ENCODE assay signal across 9 cellular contexts in the genomic region with DNA sequence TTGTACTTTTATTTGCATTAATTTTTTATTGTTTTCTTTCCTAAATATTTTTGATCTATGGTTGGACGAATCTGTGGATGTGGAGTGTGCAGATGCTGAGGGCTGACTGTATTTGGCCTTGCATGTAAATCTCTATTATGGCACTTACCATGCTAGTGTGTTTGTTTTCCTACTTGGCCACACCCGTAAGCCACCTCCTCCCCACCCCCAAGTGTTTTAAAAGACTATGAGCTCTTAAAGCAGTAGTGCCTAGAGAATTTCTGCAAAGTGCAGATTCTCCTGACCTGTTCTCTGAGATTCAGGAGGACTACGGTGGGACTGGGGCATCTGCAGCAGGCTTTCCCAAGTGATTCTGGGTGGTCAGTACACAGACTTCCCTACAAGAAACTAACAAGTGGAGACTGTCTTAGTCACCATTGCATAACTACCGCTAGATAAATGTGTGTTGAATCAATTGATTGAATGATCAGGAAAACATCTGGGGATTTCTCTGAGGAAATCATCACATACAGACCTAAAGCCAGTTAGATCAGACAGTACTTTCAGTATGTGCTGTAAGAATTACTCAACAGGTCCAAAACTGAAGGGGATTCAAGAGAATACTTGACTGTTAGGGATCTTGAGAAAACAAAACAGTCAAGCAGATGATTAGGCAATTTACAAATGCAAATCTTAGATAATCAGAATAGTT. TPM values are rescaled to one million over a fixed set of nuclear protein-coding genes. Genes with fewer than 3 reads are reported as not detected.
DNase-seq lines count a peak whose midpoint lies in the region; ATAC-seq lines count a peak whose summit lies in the region.
"Had no signal": no experiment of that assay in that cellular context is flagged by ENCODE, and none has a peak within 500 bp of the region (broad histone marks: within the 10 kb centered on the region; RNA-seq: fewer than 3 reads in every experiment).

No MANE protein-coding gene starts in this region.

- CTCF ChIA-PET in activated CD8-positive, alpha-beta memory T cell treated with anti-CD3 and anti-CD28 coated beads, Interleukin-2, amount 10 ng/mL, durations not matched to agents 7 days and 5 days (lab: Charles Lee) = interaction anchor here (1.5 to 1.6 kb wide), 2 partner anchors 23 to 113 kb away, joined by 3 to 6 read pairs; a partner anchor contains a TSS

- no peak overlapping the region for H3K4me3 Mint-ChIP-seq in activated CD8-positive, alpha-beta memory T cell treated with anti-CD3 and anti-CD28 coated beads, Interleukin-2, amount 10 ng/mL, durations not matched to agents 7 days and 5 days
- no peak overlapping the region for H3K4me3 Mint-ChIP-seq in dendritic cell treated with granulocyte-macrophage colony-stimulating factor and Interleukin-4, amounts not matched to agents 40 ng/mL and 50 ng/mL, for 4 days
- H3K4me3 Mint-ChIP-seq: CD8-positive, alpha-beta T cell had no signal

- intact Hi-C loops in dendritic cell treated with granulocyte-macrophage colony-stimulating factor and Interleukin-4, amounts not matched to agents 40 ng/mL and 50 ng/mL, for 4 days (cut with micrococcal nuclease) = no loop called here
- intact Hi-C loops in sciatic nerve (cut with DNase I) = no loop called here

- H3K27ac Mint-ChIP-seq in activated CD8-positive, alpha-beta memory T cell treated with anti-CD3 and anti-CD28 coated beads, Interleukin-2, amount 10 ng/mL, durations not matched to agents 7 days and 5 days = peak overlapping the region; percentile 63
- H3K27ac Mint-ChIP-seq in dendritic cell treated with granulocyte-macrophage colony-stimulating factor and Interleukin-4, amounts not matched to agents 40 ng/mL and 50 ng/mL, for 4 days = peak overlapping the region; percentile 53
- H3K27ac Mint-ChIP-seq: CD8-positive, alpha-beta T cell had no signal

- H3K36me3 Mint-ChIP-seq in activated CD8-positive, alpha-beta memory T cell treated with anti-CD3 and anti-CD28 coated beads, Interleukin-2, amount 10 ng/mL, durations not matched to agents 7 days and 5 days = peaks cover 18% of the 10 kb centered on the region
- H3K36me3 Mint-ChIP-seq in dendritic cell treated with granulocyte-macrophage colony-stimulating factor and Interleukin-4, amounts not matched to agents 40 ng/mL and 50 ng/mL, for 4 days (ENCODE audit: low read depth) = no peaks in the 10 kb centered on the region
- H3K36me3 Mint-ChIP-seq: CD8-positive, alpha-beta T cell had no signal

- ATAC-seq in activated CD8-positive, alpha-beta memory T cell treated with anti-CD3 and anti-CD28 coated beads, Interleukin-2, amount 10 ng/mL, durations not matched to agents 7 days and 5 days = peak; percentile 67
- peak; percentile 50 for ATAC-seq in sciatic nerve
- no peak for ATAC-seq in HG03460 (IDR thresholded peaks at IDR 0.05; ENCODE audit: unreplicated experiment)
- ATAC-seq: CD8-positive, alpha-beta T cell had no signal

- no peaks in the 10 kb centered on the region for H3K9me3 Mint-ChIP-seq in activated CD8-positive, alpha-beta memory T cell treated with anti-CD3 and anti-CD28 coated beads, Interleukin-2, amount 10 ng/mL, durations not matched to agents 7 days and 5 days (ENCODE audit: low read depth)
- no peaks in the 10 kb centered on the region for H3K9me3 Mint-ChIP-seq in dendritic cell treated with granulocyte-macrophage colony-stimulating factor and Interleukin-4, amounts not matched to agents 40 ng/mL and 50 ng/mL, for 4 days
- H3K9me3 Mint-ChIP-seq: CD8-positive, alpha-beta T cell had no signal

- H3K27me3 Mint-ChIP-seq in activated CD8-positive, alpha-beta memory T cell treated with anti-CD3 and anti-CD28 coated beads, Interleukin-2, amount 10 ng/mL, durations not matched to agents 7 days and 5 days = no peaks in the 10 kb centered on the region
- H3K27me3 Mint-ChIP-seq in dendritic cell treated with granulocyte-macrophage colony-stimulating factor and Interleukin-4, amounts not matched to agents 40 ng/mL and 50 ng/mL, for 4 days = no peaks in the 10 kb centered on the region

- H3K4me1 Mint-ChIP-seq in activated CD8-positive, alpha-beta memory T cell treated with anti-CD3 and anti-CD28 coated beads, Interleukin-2, amount 10 ng/mL, durations not matched to agents 7 days and 5 days = peaks cover 64% of the 10 kb centered on the region
- peaks cover 53% of the 10 kb centered on the region for H3K4me1 Mint-ChIP-seq in dendritic cell treated with granulocyte-macrophage colony-stimulating factor and Interleukin-4, amounts not matched to agents 40 ng/mL and 50 ng/mL, for 4 days (ENCODE audit: low read depth)

- peak; percentile 64 for DNase-seq in activated CD8-positive, alpha-beta memory T cell treated with anti-CD3 and anti-CD28 coated beads, Interleukin-2, amount 10 ng/mL, durations not matched to agents 7 days and 5 days
- no peak for DNase-seq in activated CD8-positive, alpha-beta memory T cell treated with anti-CD3 and anti-CD28 coated beads, Interleukin-2, amount 50 U/mL, for 4 hours
- DNase-seq in NCI-H2029 (lab: John Stamatoyannopoulos, UW) (peak; percentile 5), sciatic nerve (ENCODE audit: low spot score) (no peak), superior temporal gyrus (ENCODE audit: extremely low spot score) (no peak), midbrain (lab: John Stamatoyannopoulos, UW) (no peak)
- DNase-seq: CD8-positive, alpha-beta T cell had no signal

RNA-seq across cellular contexts. Expression of a gene that starts 6.2 kb away (rescaled TPM):
- total RNA-seq in activated CD8-positive, alpha-beta memory T cell treated with anti-CD3 and anti-CD28 coated beads, Interleukin-2, amount 10 ng/mL, durations not matched to agents 7 days and 5 days = 10 to 100 TPM; 31.6 to 42.8 TPM
- total RNA-seq in sciatic nerve = 25.7 TPM

Comparison
In these comparisons a context has a peak if more than half of its experiments do, and no peak if none do; other contexts are left out.
1. DNase-seq: peak in activated CD8-positive, alpha-beta memory T cell treated with anti-CD3 and anti-CD28 coated beads, Interleukin-2, amount 10 ng/mL, durations not matched to agents 7 days and 5 days (single experiment) and NCI-H2029 (single experiment); none in activated CD8-positive, alpha-beta memory T cell treated with anti-CD3 and anti-CD28 coated beads, Interleukin-2, amount 50 U/mL, for 4 hours (single experiment), sciatic nerve (single experiment), superior temporal gyrus (single experiment) and midbrain (single experiment).